ENCODE assay signal across 8 cellular contexts in genomic region chr14:92460916-92461579, GRCh38. TPM values are rescaled to one million over a fixed set of nuclear protein-coding genes. Genes with fewer than 3 reads are reported as not detected.
DNase-seq lines count a peak whose midpoint lies in the region; ATAC-seq lines count a peak whose summit lies in the region.

No MANE protein-coding gene starts in this region.

- peak; percentile 34 for ATAC-seq in Right ventricle myocardium inferior
- ATAC-seq in left cardiac atrium, result peak; percentile 15 to 44
- ATAC-seq in HG03354 (IDR thresholded peaks at IDR 0.05; ENCODE audit: poor library complexity, severe bottlenecking, unreplicated experiment), result no peak

- intact Hi-C loops in Right ventricle myocardium inferior (cut with DNase I) (no loop called here), cardiac septum (cut with DNase I) (loop anchor here (2.0 to 5.0 kb wide), 2 partner anchors 52 to 91 kb away; partner anchors contain the start of gene RIN3), left cardiac atrium (cut with DNase I) (no loop called here)

- DNase-seq in Right ventricle myocardium inferior (ENCODE audit: missing footprints) (peak; percentile 73), cardiac septum (ENCODE audit: low spot score) (no peak), OCI-M1 (lab: John Stamatoyannopoulos, UW) (peak; percentile 15), left cardiac atrium (no peak), ureter (ENCODE audit: low spot score) (peak; percentile 37), KG1 (lab: John Stamatoyannopoulos, UW) (no peak), NCI-H446 treated with DMSO at 0.1 percent for 48 hours (lab: John Stamatoyannopoulos, UW) (no peak)

RNA-seq across cellular contexts. Expression of gene RIN3, which starts 52.5 kb away (rescaled TPM):
- total RNA-seq in Right ventricle myocardium inferior, result 13.0 TPM
- 12.1 TPM for total RNA-seq in cardiac septum
- total RNA-seq in left cardiac atrium, result 10 to 100 TPM; 19.1 to 19.9 TPM
- 27.3 TPM for total RNA-seq in ureter

Comparison
In these comparisons a context has a peak if more than half of its experiments do, and no peak if none do; other contexts are left out.
1. DNase-seq: peak in Right ventricle myocardium inferior (single experiment), OCI-M1 (single experiment) and ureter (single experiment); none in cardiac septum (single experiment), left cardiac atrium (single experiment), KG1 (single experiment) and NCI-H446 treated with DMSO at 0.1 percent for 48 hours (single experiment).